3 cellular contexts compared by ENCODE assay signal in the genomic region with DNA sequence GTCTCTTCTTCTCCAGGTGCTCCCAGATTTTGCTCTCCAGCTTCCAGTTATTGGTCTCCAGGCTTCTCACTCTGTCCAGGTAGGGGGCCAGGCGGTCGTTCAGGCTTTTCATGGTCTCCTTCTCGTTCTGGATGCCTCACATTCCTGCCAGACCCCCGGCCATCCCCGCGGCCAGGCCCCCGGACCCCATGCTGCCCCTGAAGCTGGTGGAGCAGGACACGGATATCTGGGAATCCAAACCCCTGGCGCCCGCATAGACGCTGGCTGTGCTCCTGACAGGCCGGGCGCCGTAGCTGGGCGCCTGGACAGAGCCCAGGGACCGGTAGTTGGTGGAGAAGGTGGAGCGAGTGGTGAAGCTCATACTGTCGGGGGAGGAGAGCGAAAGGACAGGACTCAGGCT.
"Had no signal": no experiment of that assay in that cellular context is flagged by ENCODE, and none has a peak within 500 bp of the region (broad histone marks: within the 10 kb centered on the region; RNA-seq: fewer than 3 reads in every experiment).

No MANE protein-coding gene starts in this region.

- ATAC-seq: GM12878 had no signal

- DNase-seq: GDM1, GF-D8 had no signal
